Comparison of ENCODE assay signal across 1 cellular context in the genomic region with DNA sequence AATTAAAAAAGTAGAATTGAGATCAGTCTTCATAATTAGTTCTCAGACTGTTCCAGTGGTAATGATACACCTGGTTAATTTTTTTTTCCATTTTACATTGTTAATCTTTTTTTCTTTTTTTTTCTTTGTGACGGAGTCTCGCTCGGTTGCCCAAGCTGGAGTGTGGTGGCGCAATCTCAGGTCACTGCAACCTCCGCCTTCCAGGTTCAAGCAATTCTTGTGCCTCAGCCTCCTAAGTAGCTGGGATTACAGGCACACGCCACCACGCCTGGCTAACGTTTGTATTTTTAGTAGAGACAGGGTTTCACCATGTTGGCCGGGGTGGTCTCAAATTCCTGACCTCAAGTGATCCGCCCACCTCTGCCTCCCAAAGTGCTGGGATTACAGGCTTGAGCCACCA. TPM values are rescaled to one million over a fixed set of nuclear protein-coding genes. Genes with fewer than 3 reads are reported as not detected.
"Had no signal": no experiment of that assay in that cellular context is flagged by ENCODE, and none has a peak within 500 bp of the region (broad histone marks: within the 10 kb centered on the region; RNA-seq: fewer than 3 reads in every experiment).

No MANE protein-coding gene starts in this region.

RNA-seq across cellular contexts. Expression of gene ANXA3, which starts 46.9 kb away (rescaled TPM):
- total RNA-seq: LHCN-M2 had no signal
